ENCODE assay signal across 31 cellular contexts in the genomic region with DNA sequence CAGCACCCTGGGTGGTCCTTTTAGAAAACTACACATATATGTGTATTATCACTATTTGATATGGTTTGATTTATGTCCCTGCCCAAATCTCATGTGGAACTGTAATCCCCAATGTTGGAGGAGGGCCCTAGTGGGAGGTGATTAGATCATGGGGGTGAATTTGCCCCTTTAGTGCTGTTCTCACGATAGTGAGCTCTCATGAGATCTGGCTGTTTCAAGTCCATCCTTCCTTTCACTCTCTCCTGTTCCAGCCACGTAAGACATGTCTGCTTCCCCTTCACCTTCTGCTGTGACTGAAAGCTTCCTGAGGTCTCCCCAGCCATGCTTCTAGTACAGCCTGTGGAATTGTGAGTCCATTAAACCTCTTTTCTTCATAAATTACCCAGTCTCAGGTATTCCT.
"Had no signal": no experiment of that assay in that cellular context is flagged by ENCODE, and none has a peak within 500 bp of the region (broad histone marks: within the 10 kb centered on the region; RNA-seq: fewer than 3 reads in every experiment).

No MANE protein-coding gene starts in this region.

- H3K36me3 ChIP-seq: adrenal gland, brain microvascular endothelial cell, breast epithelium had no signal

- H3K4me3 ChIP-seq: adrenal gland, body of pancreas, breast epithelium had no signal

- DNase-seq: activated B cell treated with CpG ODN at 0.5 μM for 24 hours; activated CD4-positive, alpha-beta memory T cell treated with anti-CD3 and anti-CD28 coated beads for 36 hours; activated CD4-positive, alpha-beta T cell treated with anti-CD3 and anti-CD28 coated beads for 4 hours; activated CD4-positive, alpha-beta T cell treated with anti-CD3 and anti-CD28 coated beads, Interleukin-2, amount 10 ng/mL, durations not matched to agents 24 days and 14 days; activated CD4-positive, alpha-beta T cell treated with anti-CD3 and anti-CD28 coated beads, Interleukin-2, amount 50 U/mL, for 1 hour; activated CD4-positive, alpha-beta T cell treated with anti-CD3 and anti-CD28 coated beads, Interleukin-2, amount 50 U/mL, for 4 hours; activated CD4-positive, CD25-positive, alpha-beta regulatory T cell treated with anti-CD3 and anti-CD28 coated beads, Interleukin-2, amount 50 U/mL, for 72 hours; activated CD8-positive, alpha-beta memory T cell treated with anti-CD3 and anti-CD28 coated beads, Interleukin-2, amount 50 U/mL, for 4 hours; activated CD8-positive, alpha-beta T cell treated with anti-CD3 and anti-CD28 coated beads for 36 hours; activated effector memory CD4-positive, alpha-beta T cell treated with anti-CD3 and anti-CD28 coated beads, Interleukin-2, amount 50 U/mL, for 16 hours; activated gamma-delta T cell treated with Interleukin-2 at 50 U/mL for 16 hours; activated naive CD4-positive, alpha-beta T cell; activated naive CD4-positive, alpha-beta T cell treated with anti-CD3 and anti-CD28 coated beads for 36 hours; activated naive CD4-positive, alpha-beta T cell treated with anti-CD3 and anti-CD28 coated beads, Interleukin-2, amount 50 U/mL, for 16 hours; activated naive CD8-positive, alpha-beta T cell treated with anti-CD3 and anti-CD28 coated beads for 36 hours; activated T-cell treated with anti-CD3 and anti-CD28 coated beads for 4 hours; activated T-cell treated with anti-CD3 and anti-CD28 coated beads, Interleukin-2, amount 50 U/mL, for 1 hour; activated T-cell treated with anti-CD3 and anti-CD28 coated beads, Interleukin-2, amount 50 U/mL, for 4 hours; activated T-cell treated with anti-CD3 and anti-CD28 coated beads, Interleukin-2, amount 50 U/mL, for 72 hours; adrenal gland; amniotic stem cell; aorta; body of pancreas; brain microvascular endothelial cell; central memory CD4-positive, alpha-beta T cell; T-helper 1 cell; T-helper 2 cell; T-helper 9 cell had no signal

- H3K4me1 ChIP-seq: adrenal gland, body of pancreas, breast epithelium had no signal

- H3K27me3 ChIP-seq: adrenal gland, body of pancreas, brain microvascular endothelial cell, breast epithelium had no signal

- ATAC-seq: activated CD8-positive, alpha-beta T cell treated with anti-CD3 and anti-CD28 coated beads for 36 hours; activated naive CD4-positive, alpha-beta T cell treated with anti-CD3 and anti-CD28 coated beads, Interleukin-2, amount 50 U/mL, for 72 hours; activated T-cell treated with anti-CD3 and anti-CD28 coated beads, Interleukin-2, amount 50 U/mL, for 4 hours; activated T-cell treated with anti-CD3 and anti-CD28 coated beads, Interleukin-2, amount 50 U/mL, for 72 hours; activated T-helper 17 cell treated with anti-CD3 and anti-CD28 coated beads, Interleukin-2, amount 50 U/mL, for 72 hours; body of pancreas had no signal

- H3K9me3 ChIP-seq: adrenal gland, body of pancreas, breast epithelium had no signal
